In the genomic region with DNA sequence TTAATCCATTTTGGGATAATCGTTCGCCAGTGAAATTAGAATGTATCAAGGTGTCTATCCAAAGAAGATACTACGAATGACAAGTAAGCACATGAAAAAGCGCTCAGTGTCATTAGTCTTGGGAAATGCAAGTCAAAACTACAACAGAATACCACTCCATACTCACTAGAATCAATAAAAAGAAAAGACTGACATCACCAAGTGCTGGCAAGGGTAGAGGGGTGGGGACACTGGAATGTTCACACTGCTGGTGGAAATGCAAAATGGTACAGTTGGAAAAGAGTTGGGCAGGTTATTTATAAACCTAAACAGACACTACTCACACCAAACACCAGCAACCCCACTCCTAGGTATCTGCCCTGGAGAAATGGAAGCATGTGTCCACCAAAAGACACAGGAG, we compare ENCODE assay signal across 9 cellular contexts. TPM values are rescaled to one million over a fixed set of nuclear protein-coding genes. Genes with fewer than 3 reads are reported as not detected.
DNase-seq lines count a peak whose midpoint lies in the region; ATAC-seq and TF ChIP-seq lines count a peak whose summit lies in the region.
"Had no signal": no experiment of that assay in that cellular context is flagged by ENCODE, and none has a peak within 500 bp of the region (broad histone marks: within the 10 kb centered on the region; RNA-seq: fewer than 3 reads in every experiment).

No MANE protein-coding gene starts in this region.

- peaks cover 89% of the 10 kb centered on the region for H3K36me3 Mint-ChIP-seq in CD8-positive, alpha-beta T cell
- H3K36me3 Mint-ChIP-seq in T-helper 17 cell (ENCODE audit: low read depth) = peaks cover 2% of the 10 kb centered on the region

- no peak for ATAC-seq in CD8-positive, alpha-beta T cell
- ATAC-seq in T-helper 17 cell = no peak
- no peak for ATAC-seq in GM19395 (IDR thresholded peaks at IDR 0.05; ENCODE audit: unreplicated experiment)

- no peak for DNase-seq in CD8-positive, alpha-beta T cell
- DNase-seq in T-helper 17 cell (no peak), esophagus muscularis mucosa (ENCODE audit: extremely low spot score) (no peak), sigmoid colon (no peak), middle frontal gyrus (ENCODE audit: extremely low spot score, low spot score) (no peak), COLO668 (lab: John Stamatoyannopoulos, UW; ENCODE audit: unreplicated experiment) (no peak), BE2C (no peak)
- DNase-seq: effector CD8-positive, alpha-beta T cell had no signal

- no peak for TF ChIP-seq POLR2A in esophagus muscularis mucosa (IDR thresholded peaks at IDR 0.05; ENCODE audit: low read depth)
- no peak for TF ChIP-seq POLR2A in sigmoid colon (IDR thresholded peaks at IDR 0.05)

- CTCF ChIA-PET in CD8-positive, alpha-beta T cell (lab: Charles Lee) = interaction anchor here (0.9 kb wide), 1 partner anchor 53 kb away, joined by 3 read pairs; no protein-coding TSS in a partner anchor

- intact Hi-C loops in CD8-positive, alpha-beta T cell (cut with DNase I, micrococcal nuclease) = no loop called here
- intact Hi-C loops in esophagus muscularis mucosa (cut with DNase I) (no loop called here), sigmoid colon (cut with DNase I) (no loop called here)

- TF ChIP-seq EP300 in esophagus muscularis mucosa (IDR thresholded peaks at IDR 0.05) (no peak), sigmoid colon (IDR thresholded peaks at IDR 0.05) (no peak)

- no peaks in the 10 kb centered on the region for H3K27me3 ChIP-seq in CD8-positive, alpha-beta T cell (ENCODE audit: insufficient read depth, low read length)
- H3K27me3 ChIP-seq in esophagus muscularis mucosa (no peaks in the 10 kb centered on the region), sigmoid colon (no peaks in the 10 kb centered on the region), BE2C (no peaks in the 10 kb centered on the region)

- H3K4me1 ChIP-seq in CD8-positive, alpha-beta T cell (ENCODE audit: insufficient read depth, low read length) = peaks cover 97% of the 10 kb centered on the region
- H3K4me1 ChIP-seq in esophagus muscularis mucosa = peaks cover 98 to 100% (median 100%) of the 10 kb centered on the region in 4 donors
- H3K4me1 ChIP-seq in sigmoid colon = peaks cover 0 to 100% (median 100%) of the 10 kb centered on the region in 4 donors
- no peaks in the 10 kb centered on the region for H3K4me1 ChIP-seq in BE2C

- H3K36me3 ChIP-seq in CD8-positive, alpha-beta T cell (ENCODE audit: insufficient read depth, low read length) = peaks cover 26% of the 10 kb centered on the region
- H3K36me3 ChIP-seq in esophagus muscularis mucosa (peaks cover 0 to 57% (median 32%) of the 10 kb centered on the region in 4 donors), sigmoid colon (peaks cover 0 to 17% (median 12%) of the 10 kb centered on the region in 4 donors), BE2C (peaks cover 12% of the 10 kb centered on the region)

- 86% methylated on average over 4 of the region's 4 CpGs for WGBS in esophagus muscularis mucosa
- 83 to 96% methylated on average over 4 of the region's 4 CpGs for WGBS in sigmoid colon, 2 donors

- no peak overlapping the region for H3K27ac ChIP-seq in CD8-positive, alpha-beta T cell (ENCODE audit: low read depth, low read length)
- peak overlapping the region; percentile 93 to 98 (median 94) for H3K27ac ChIP-seq in esophagus muscularis mucosa (replicated peaks in 1 of 4)
- H3K27ac ChIP-seq in sigmoid colon = peak overlapping the region; percentile 90 to 98 (median 96)

- H3K27ac Mint-ChIP-seq in CD8-positive, alpha-beta T cell = peak overlapping the region; percentile 94
- peak overlapping the region; percentile 97 for H3K27ac Mint-ChIP-seq in T-helper 17 cell

- H3K9me3 Mint-ChIP-seq in CD8-positive, alpha-beta T cell = no peaks in the 10 kb centered on the region

- H3K27me3 Mint-ChIP-seq in CD8-positive, alpha-beta T cell (ENCODE audit: low read depth) = no peaks in the 10 kb centered on the region
- H3K27me3 Mint-ChIP-seq in T-helper 17 cell = no peaks in the 10 kb centered on the region

- no peaks in the 10 kb centered on the region for H3K9me3 ChIP-seq in CD8-positive, alpha-beta T cell (ENCODE audit: low read length)
- H3K9me3 ChIP-seq in T-helper 17 cell (ENCODE audit: control insufficient read depth, low read length, poor library complexity, severe bottlenecking) = no peaks in the 10 kb centered on the region
- H3K9me3 ChIP-seq in esophagus muscularis mucosa = no peaks in the 10 kb centered on the region
- no peaks in the 10 kb centered on the region for H3K9me3 ChIP-seq in sigmoid colon
- H3K9me3 ChIP-seq in BE2C = no peaks in the 10 kb centered on the region

- TF ChIP-seq CTCF in CD8-positive, alpha-beta T cell (IDR thresholded peaks at IDR 0.05) = no peak
- no peak for TF ChIP-seq CTCF in esophagus muscularis mucosa (IDR thresholded peaks at IDR 0.05)
- TF ChIP-seq CTCF in sigmoid colon (IDR thresholded peaks at IDR 0.05) = no peak
- TF ChIP-seq CTCF in BE2C (IDR thresholded peaks at IDR 0.05; ENCODE audit: low read depth, low read length) = no peak

- peak overlapping the region; percentile 69 for H3K4me3 Mint-ChIP-seq in CD8-positive, alpha-beta T cell
- peak overlapping the region; percentile 86 for H3K4me3 Mint-ChIP-seq in T-helper 17 cell

- no peak overlapping the region for H3K4me3 ChIP-seq in CD8-positive, alpha-beta T cell (ENCODE audit: low read depth, low read length)
- H3K4me3 ChIP-seq in esophagus muscularis mucosa = peak overlapping the region in 3 of 4 donors; percentile 31 to 49 (median 41)
- no peak overlapping the region for H3K4me3 ChIP-seq in sigmoid colon
- H3K4me3 ChIP-seq in BE2C (ENCODE audit: low read depth, low read length) = no peak overlapping the region

- POLR2A ChIA-PET in CD8-positive, alpha-beta T cell (lab: Charles Lee) = interaction anchor here (3.9 to 4.8 kb wide), 2 partner anchors 9 to 13 kb away, joined by 23 to 30 read pairs; a partner anchor contains a TSS

- peaks cover 99% of the 10 kb centered on the region for H3K4me1 Mint-ChIP-seq in CD8-positive, alpha-beta T cell (ENCODE audit: low read depth)
- peaks cover 91% of the 10 kb centered on the region for H3K4me1 Mint-ChIP-seq in T-helper 17 cell

RNA-seq across cellular contexts. Expression of a gene that starts 11.2 kb away (rescaled TPM):
- 100 to 1,000 TPM; 220 to 224 TPM for total RNA-seq in CD8-positive, alpha-beta T cell
- 100 to 1,000 TPM; 268 to 366 TPM for total RNA-seq in T-helper 17 cell
- total RNA-seq in esophagus muscularis mucosa = 100 to 1,000 TPM; 361 to 536 (median 485) TPM
- 100 to 1,000 TPM; 171 to 267 (median 238) TPM for total RNA-seq in sigmoid colon
- polyA plus RNA-seq in sigmoid colon = 100 to 1,000 TPM; 200 to 267 (median 247) TPM
- 93.6 TPM for polyA plus RNA-seq in BE2C (2012; ENCODE audit: insufficient read depth, insufficient read length, low read depth)

Comparison
In these comparisons a context has a peak if more than half of its experiments do, and no peak if none do; other contexts are left out.
1. H3K4me3 ChIP-seq: peak in esophagus muscularis mucosa (3 of 4); none in CD8-positive, alpha-beta T cell (single experiment), sigmoid colon (0 of 4) and BE2C (single experiment).